ENCODE assay signal across 18 cellular contexts in genomic region chr7:158508802-158509385, GRCh38.
DNase-seq lines count a peak whose midpoint lies in the region; ATAC-seq and TF ChIP-seq lines count a peak whose summit lies in the region.
"Had no signal": no experiment of that assay in that cellular context is flagged by ENCODE, and none has a peak within 500 bp of the region (broad histone marks: within the 10 kb centered on the region; RNA-seq: fewer than 3 reads in every experiment).

No MANE protein-coding gene starts in this region.

- H3K27me3 Mint-ChIP-seq in stimulated activated memory B cell treated with anti-CD40 and anti-IgM and Interleukin-4, amounts not matched to agents 10 μg/mL and 1 μg/mL and 100 μg/mL, for 72 hours, result no peaks in the 10 kb centered on the region
- H3K27me3 Mint-ChIP-seq in activated T-helper 1 cell treated with anti-CD3 and anti-CD28 coated beads, Interleukin-12 subunit alpha, Interleukin-12 subunit beta, Interleukin-2, Interleukin-4 antibody, amounts not matched to agents 30 ng/mL and 10 ng/mL and 1 ng/mL, durations not matched to agents 14 hours and 24 hours and 36 hours (ENCODE audit: insufficient read depth), result no peaks in the 10 kb centered on the region
- H3K27me3 Mint-ChIP-seq: CD4-positive, CD25-positive, alpha-beta regulatory T cell had no signal

- H3K4me1 Mint-ChIP-seq in stimulated activated memory B cell treated with anti-CD40 and anti-IgM and Interleukin-4, amounts not matched to agents 10 μg/mL and 1 μg/mL and 100 μg/mL, for 72 hours, result no peaks in the 10 kb centered on the region
- H3K4me1 Mint-ChIP-seq in activated T-helper 1 cell treated with anti-CD3 and anti-CD28 coated beads, Interleukin-12 subunit alpha, Interleukin-12 subunit beta, Interleukin-2, Interleukin-4 antibody, amounts not matched to agents 30 ng/mL and 10 ng/mL and 1 ng/mL, durations not matched to agents 14 hours and 24 hours and 36 hours (ENCODE audit: low read depth), result no peaks in the 10 kb centered on the region
- H3K4me1 Mint-ChIP-seq: CD4-positive, CD25-positive, alpha-beta regulatory T cell had no signal

- intact Hi-C loops in activated T-helper 1 cell treated with anti-CD3 and anti-CD28 coated beads, Interleukin-12 subunit alpha, Interleukin-12 subunit beta, Interleukin-2, Interleukin-4 antibody, amounts not matched to agents 30 ng/mL and 10 ng/mL and 1 ng/mL, durations not matched to agents 14 hours and 24 hours and 36 hours (cut with micrococcal nuclease), result no loop called here

- no peak overlapping the region for H3K27ac ChIP-seq in HL-60 (replicated peaks)
- H3K27ac ChIP-seq in caudate nucleus (ENCODE audit: low read depth, low read length), result peak overlapping the region; percentile 52

- H3K9me3 Mint-ChIP-seq in stimulated activated memory B cell treated with anti-CD40 and anti-IgM and Interleukin-4, amounts not matched to agents 10 μg/mL and 1 μg/mL and 100 μg/mL, for 72 hours, result peaks cover 24% of the 10 kb centered on the region
- peaks cover 30% of the 10 kb centered on the region for H3K9me3 Mint-ChIP-seq in activated T-helper 1 cell treated with anti-CD3 and anti-CD28 coated beads, Interleukin-12 subunit alpha, Interleukin-12 subunit beta, Interleukin-2, Interleukin-4 antibody, amounts not matched to agents 30 ng/mL and 10 ng/mL and 1 ng/mL, durations not matched to agents 14 hours and 24 hours and 36 hours

- DNase-seq in NCI-H2107 treated with DMSO at 0.1 percent for 48 hours (lab: John Stamatoyannopoulos, UW; ENCODE audit: unreplicated experiment) (peak; percentile 19), NCI-H2107 (lab: John Stamatoyannopoulos, UW) (no peak), HL-60 (ENCODE audit: low read depth in 1 of 2, low spot score in 1 of 2) (peak; percentile 10 to 21), caudate nucleus (lab: John Stamatoyannopoulos, UW) (peak in 14 of 61 donors; percentile 20 to 73 (median 38)), ureter (ENCODE audit: low spot score) (no peak)
- no peak for DNase-seq in activated T-helper 1 cell treated with anti-CD3 and anti-CD28 coated beads, Interleukin-12 subunit alpha, Interleukin-12 subunit beta, Interleukin-2, Interleukin-4 antibody, amounts not matched to agents 30 ng/mL and 10 ng/mL and 1 ng/mL, durations not matched to agents 14 hours and 24 hours and 36 hours (ENCODE audit: low spot score)
- DNase-seq: BE2C; Calu3; CD4-positive, CD25-positive, alpha-beta regulatory T cell; IMR-90; NCI-H1105 treated with DMSO at 0.1 percent for 48 hours; NCI-H187 treated with DMSO at 0.1 percent for 48 hours; NCI-H748 treated with DMSO at 0.1 percent for 48 hours; NK-92 treated with Interleukin-12 subunit alpha and Interleukin-12 subunit beta, amount 100 ng/mL, for 24 hours; Right ventricle myocardium superior had no signal

- ATAC-seq in stimulated activated memory B cell treated with anti-CD40 and anti-IgM and Interleukin-4, amounts not matched to agents 10 μg/mL and 1 μg/mL and 100 μg/mL, for 72 hours, result no peak
- ATAC-seq in HG03108 (IDR thresholded peaks at IDR 0.05; ENCODE audit: unreplicated experiment), result no peak

- H3K36me3 Mint-ChIP-seq in stimulated activated memory B cell treated with anti-CD40 and anti-IgM and Interleukin-4, amounts not matched to agents 10 μg/mL and 1 μg/mL and 100 μg/mL, for 72 hours, result no peaks in the 10 kb centered on the region
- no peaks in the 10 kb centered on the region for H3K36me3 Mint-ChIP-seq in activated T-helper 1 cell treated with anti-CD3 and anti-CD28 coated beads, Interleukin-12 subunit alpha, Interleukin-12 subunit beta, Interleukin-2, Interleukin-4 antibody, amounts not matched to agents 30 ng/mL and 10 ng/mL and 1 ng/mL, durations not matched to agents 14 hours and 24 hours and 36 hours (ENCODE audit: low read depth)
- H3K36me3 Mint-ChIP-seq: CD4-positive, CD25-positive, alpha-beta regulatory T cell had no signal

- no peak overlapping the region for H3K4me3 Mint-ChIP-seq in stimulated activated memory B cell treated with anti-CD40 and anti-IgM and Interleukin-4, amounts not matched to agents 10 μg/mL and 1 μg/mL and 100 μg/mL, for 72 hours
- H3K4me3 Mint-ChIP-seq in activated T-helper 1 cell treated with anti-CD3 and anti-CD28 coated beads, Interleukin-12 subunit alpha, Interleukin-12 subunit beta, Interleukin-2, Interleukin-4 antibody, amounts not matched to agents 30 ng/mL and 10 ng/mL and 1 ng/mL, durations not matched to agents 14 hours and 24 hours and 36 hours, result no peak overlapping the region
- H3K4me3 Mint-ChIP-seq: CD4-positive, CD25-positive, alpha-beta regulatory T cell had no signal

- TF ChIP-seq CTCF in HL-60 (IDR thresholded peaks at IDR 0.05; ENCODE audit: insufficient read depth, low read length), result no peak

- no peaks in the 10 kb centered on the region for H3K27me3 ChIP-seq in HL-60 (ENCODE audit: insufficient read depth, poor library complexity, severe bottlenecking)
- H3K27me3 ChIP-seq: BE2C, MG63 had no signal

- H3K4me3 ChIP-seq in HL-60 (replicated peaks; ENCODE audit: insufficient read depth, low read length), result peak overlapping the region; percentile 32
- H3K4me3 ChIP-seq: MG63 had no signal

- H3K27ac Mint-ChIP-seq in stimulated activated memory B cell treated with anti-CD40 and anti-IgM and Interleukin-4, amounts not matched to agents 10 μg/mL and 1 μg/mL and 100 μg/mL, for 72 hours, result no peak overlapping the region
- no peak overlapping the region for H3K27ac Mint-ChIP-seq in activated T-helper 1 cell treated with anti-CD3 and anti-CD28 coated beads, Interleukin-12 subunit alpha, Interleukin-12 subunit beta, Interleukin-2, Interleukin-4 antibody, amounts not matched to agents 30 ng/mL and 10 ng/mL and 1 ng/mL, durations not matched to agents 14 hours and 24 hours and 36 hours
- H3K27ac Mint-ChIP-seq: CD4-positive, CD25-positive, alpha-beta regulatory T cell had no signal

Comparison
In these comparisons a context has a peak if more than half of its experiments do, and no peak if none do; other contexts are left out.
1. DNase-seq: peak in NCI-H2107 treated with DMSO at 0.1 percent for 48 hours (single experiment) and HL-60 (2 of 2); none in NCI-H2107 (single experiment), activated T-helper 1 cell treated with anti-CD3 and anti-CD28 coated beads, Interleukin-12 subunit alpha, Interleukin-12 subunit beta, Interleukin-2, Interleukin-4 antibody, amounts not matched to agents 30 ng/mL and 10 ng/mL and 1 ng/mL, durations not matched to agents 14 hours and 24 hours and 36 hours (single experiment) and ureter (single experiment).